8 cellular contexts compared by ENCODE assay signal in genomic region chr7:92609921-92610518, GRCh38. TPM values are rescaled to one million over a fixed set of nuclear protein-coding genes. Genes with fewer than 3 reads are reported as not detected.
DNase-seq lines count a peak whose midpoint lies in the region; ATAC-seq, FAIRE-seq and TF ChIP-seq lines count a peak whose summit lies in the region.

No MANE protein-coding gene starts in this region.

- intact Hi-C loops in left ventricle myocardium superior (cut with micrococcal nuclease): no loop called here

- no peak overlapping the region for H3K4ac ChIP-seq in H1 (replicated peaks; ENCODE audit: insufficient read length, low read depth, low read length)

- H2AFZ ChIP-seq in H1 (ENCODE audit: low read length): no peak overlapping the region

- H2BK5ac ChIP-seq in H1 (ENCODE audit: low read depth, low read length): no peak overlapping the region

- no peak overlapping the region for H3K23ac ChIP-seq in H1 (ENCODE audit: insufficient read length)

- H3K27ac ChIP-seq in cardiac muscle cell: no peak overlapping the region
- H3K27ac ChIP-seq in H1 (ENCODE audit: low read depth, low read length): no peak overlapping the region
- no peak overlapping the region for H3K27ac ChIP-seq in suprapubic skin

- H3K9me3 ChIP-seq in cardiac muscle cell (ENCODE audit: low read depth) (no peaks in the 10 kb centered on the region), H1 (ENCODE audit: insufficient read depth in 2 of 2, low read depth in 1 of 2, low read length in 1 of 2) (no peaks in the 10 kb centered on the region), suprapubic skin (no peaks in the 10 kb centered on the region)

- H3K56ac ChIP-seq in H1 (replicated peaks; ENCODE audit: insufficient read length, low read depth, low read length): no peak overlapping the region

- peaks cover 5% of the 10 kb centered on the region; the same call in 1 of the 2 replicates for H3K23me2 ChIP-seq in H1 (ENCODE audit: low read depth, low read length)

- no peak overlapping the region for H3K4me2 ChIP-seq in H1 (ENCODE audit: insufficient read depth in 1 of 2, low read depth in 2 of 2, low read length in 2 of 2)

- H3K4me3 ChIP-seq in cardiac muscle cell: no peak overlapping the region
- no peak overlapping the region for H3K4me3 ChIP-seq in H1 (ENCODE audit: extremely low read depth in 1 of 4, insufficient read depth in 2 of 4, low read depth in 3 of 4, low read length in 4 of 4)
- no peak overlapping the region for H3K4me3 ChIP-seq in retinal pigment epithelial cell (ENCODE audit: low read length)
- H3K4me3 ChIP-seq in suprapubic skin: no peak overlapping the region

- H4K91ac ChIP-seq in H1 (replicated peaks; ENCODE audit: insufficient read length, low read length): no peak overlapping the region

- FAIRE-seq in H1 (lab: Jason Lieb, UNC): peak; percentile 42

- H4K20me1 ChIP-seq in H1 (replicated peaks in 1 of 2; ENCODE audit: control insufficient read depth in 1 of 2, insufficient read depth in 2 of 2, low read length in 2 of 2): no peaks in the 10 kb centered on the region

- H2BK20ac ChIP-seq in H1 (ENCODE audit: low read length): no peak overlapping the region

- H3K4me1 ChIP-seq in cardiac muscle cell (ENCODE audit: low read depth): no peaks in the 10 kb centered on the region
- H3K4me1 ChIP-seq in H1 (replicated peaks in 1 of 4; ENCODE audit: control insufficient read depth in 3 of 4, insufficient read depth in 4 of 4, low read length in 3 of 4): peaks cover 0 to 4% (median 0%) of the 10 kb centered on the region in 4 experiments; a peak in 2 of 7 replicates
- peaks cover 4% of the 10 kb centered on the region for H3K4me1 ChIP-seq in suprapubic skin

- H3K27me3 ChIP-seq in cardiac muscle cell (no peaks in the 10 kb centered on the region), H1 (replicated peaks in 1 of 4; ENCODE audit: control insufficient read depth in 3 of 4, extremely low read depth in 1 of 4, insufficient read depth in 3 of 4, low read length in 3 of 4) (no peaks in the 10 kb centered on the region), suprapubic skin (no peaks in the 10 kb centered on the region)

- TF ChIP-seq POLR2A in H1 (IDR thresholded peaks at IDR 0.05; ENCODE audit: control extremely low read depth in 1 of 2, low read depth in 2 of 2, low read length in 2 of 2) (no peak), suprapubic skin (IDR thresholded peaks at IDR 0.05) (no peak)

- H3K18ac ChIP-seq in H1 (ENCODE audit: extremely low read depth, low read length): no peak overlapping the region

- TF ChIP-seq CTCF in cardiac muscle cell (IDR thresholded peaks at IDR 0.05; ENCODE audit: low read depth, low read length) (peak; percentile 53), H1 (IDR thresholded peaks at IDR 0.05; ENCODE audit: control extremely low read depth in 1 of 3, insufficient read depth in 1 of 3, low read depth in 1 of 3, low read length in 3 of 3) (peak in 2 of 3 experiments; percentile 11 to 34; a peak in 2 of 4 replicates), retinal pigment epithelial cell (conservative IDR thresholded peaks at IDR 0.05; ENCODE audit: low read depth, low read length) (peak; percentile 44), suprapubic skin (IDR thresholded peaks at IDR 0.05) (no peak)

- no peak overlapping the region for H2BK15ac ChIP-seq in H1 (ENCODE audit: low read length)

- POLR2A ChIA-PET in H1 (lab: Charles Lee; ENCODE audit: partially characterized antibody): interaction anchor here (0.7 to 4.2 kb wide), 3 partner anchors 11 to 20 kb away, joined by 3 to 27 read pairs (median 4); partner anchors contain the start of gene FAM133B

- no peak; a peak in 1 of 4 replicates for TF ChIP-seq RAD21 in H1 (IDR thresholded peaks at IDR 0.05 in 1 of 2, conservative IDR thresholded peaks at IDR 0.05 in 1 of 2; ENCODE audit: low read depth in 2 of 2, low read length in 2 of 2)

- no peak overlapping the region for H3K9ac ChIP-seq in H1 (replicated peaks in 1 of 4; ENCODE audit: extremely low read depth in 1 of 4, low read depth in 3 of 4, low read length in 3 of 4)

- no peak overlapping the region for H2AK5ac ChIP-seq in H1 (ENCODE audit: low read depth, low read length)

- no peaks in the 10 kb centered on the region for H3K79me1 ChIP-seq in H1 (ENCODE audit: low read depth, low read length)

- no peaks in the 10 kb centered on the region for H3K79me2 ChIP-seq in H1 (ENCODE audit: control insufficient read depth in 1 of 2, insufficient read depth in 2 of 2, low read length in 2 of 2)

- no peak for ATAC-seq in left ventricle myocardium superior
- ATAC-seq in HG03571 (IDR thresholded peaks at IDR 0.05; ENCODE audit: unreplicated experiment): no peak

- 49% methylated on average over 5 of the region's 5 CpGs; no CpG with 5 or more reads in 1 of the 2 experiments for WGBS in H1 (ENCODE audit: extremely low coverage in 1 of 2, insufficient coverage in 1 of 2, insufficient read length in 1 of 2, insufficient replicate concordance in 2 of 2, low coverage in 1 of 2, low lambda C conversion rate in 2 of 2, missing lambda C conversion rate in 1 of 2), 2 experiments
- 37% methylated on average over 5 of the region's 5 CpGs for WGBS in suprapubic skin

- CTCF ChIA-PET in H1 (lab: Charles Lee; ENCODE audit: partially characterized antibody): interaction anchor here (0.6 to 10.4 kb wide), 20 partner anchors 9 to 569 kb away, joined by 3 to 84 read pairs (median 4); partner anchors contain the start of genes FAM133B, PEX1 and RBM48

- TF ChIP-seq EP300 in H1 (IDR thresholded peaks at IDR 0.05; ENCODE audit: borderline replicate concordance in 1 of 2, low read depth in 2 of 2, low read length in 2 of 2) (no peak), suprapubic skin (IDR thresholded peaks at IDR 0.05) (no peak)

- H2BK12ac ChIP-seq in H1 (ENCODE audit: low read depth, low read length): no peak overlapping the region

- H4K5ac ChIP-seq in H1 (ENCODE audit: insufficient read length, low read depth, low read length): no peak overlapping the region

- no peak overlapping the region for H2BK120ac ChIP-seq in H1 (replicated peaks; ENCODE audit: low read depth, low read length)

- no peak overlapping the region for H3K14ac ChIP-seq in H1 (ENCODE audit: insufficient read length)

- H3K36me3 ChIP-seq in cardiac muscle cell (peaks cover 14% of the 10 kb centered on the region), H1 (ENCODE audit: control insufficient read depth in 2 of 4, insufficient read depth in 4 of 4, low read length in 3 of 4) (no peaks in the 10 kb centered on the region; a peak in 1 of 8 replicates), suprapubic skin (peaks cover 9% of the 10 kb centered on the region)

- DNase-seq in cardiac muscle cell (ENCODE audit: low read depth in 1 of 2, low spot score in 1 of 2) (peak in 1 of 2 donors; percentile 46), left ventricle myocardium superior (no peak), NCI-H748 treated with DMSO at 0.1 percent for 48 hours (lab: John Stamatoyannopoulos, UW) (peak; percentile 29), H1 (ENCODE audit: low read depth in 1 of 2, low spot score in 2 of 2) (no peak), retinal pigment epithelial cell (ENCODE audit: low read depth) (no peak), 8988T (no peak), suprapubic skin (ENCODE audit: low spot score in 2 of 2) (no peak)

- H4K8ac ChIP-seq in H1 (ENCODE audit: extremely low read depth, insufficient read depth, low read length): no peak overlapping the region

TF ChIP-seq in H1, 55 proteins besides CTCF, POLR2A, EP300 and RAD21:
- TF ChIP-seq CTBP2 (IDR thresholded peaks at IDR 0.05; ENCODE audit: borderline replicate concordance, insufficient read depth, insufficient read length, low read length): no peak
- no peak for TF ChIP-seq JUN (IDR thresholded peaks at IDR 0.05; ENCODE audit: low read depth, low read length)
- TF ChIP-seq GABPA (IDR thresholded peaks at IDR 0.05; ENCODE audit: borderline replicate concordance, insufficient read depth, low read length): no peak

RNA-seq across cellular contexts. Expression of gene FAM133B, which starts 19.8 kb away (rescaled TPM):
- 6.9 and 15.7 TPM in 2 replicates for total RNA-seq in cardiac muscle cell
- polyA plus RNA-seq in cardiac muscle cell: 27.6 and 29.8 TPM in 2 replicates
- 14.8 TPM for total RNA-seq in left ventricle myocardium superior
- 38.0 and 39.0 TPM in 2 replicates for total RNA-seq in H1 (2021; fragmentation: NEBNext Ultra II Directional; extraction: Animal tissue kit (Norgen Biotek cat#: 25700))
- polyA plus RNA-seq in H1 (2011; rRNA removed): 9.0 and 21.7 TPM in 2 replicates
- 21.6 TPM for polyA plus RNA-seq in H1 (2011; cell fraction: cytosol; rRNA removed)
- polyA plus RNA-seq in H1 (2011; cell fraction: nucleus; rRNA removed): 19.3 TPM
- 20.5 to 36.1 TPM (median 21.9 TPM) in 4 replicates for polyA plus RNA-seq in H1 (2012, experiment 1 of 2)
- polyA plus RNA-seq in H1 (2012, experiment 2 of 2): 5.1 TPM
- polyA plus RNA-seq in H1 (2013, experiment 1 of 2): 94.1 TPM
- polyA plus RNA-seq in H1 (2013, experiment 2 of 2): 93.3 TPM
- 11.2 and 43.1 TPM in 2 replicates for polyA minus RNA-seq in H1 (2011; rRNA and poly(A)+ RNA removed)
- 14.6 TPM for polyA minus RNA-seq in H1 (2011; cell fraction: cytosol; rRNA and poly(A)+ RNA removed)
- 25.2 TPM for polyA minus RNA-seq in H1 (2011; cell fraction: nucleus; rRNA and poly(A)+ RNA removed)
- 10 to 100 TPM; 13.6 to 34.5 (median 19.5) TPM for total RNA-seq in suprapubic skin

Comparison
In these comparisons a context has a peak if more than half of its experiments do, and no peak if none do; other contexts are left out.
1. CTCF ChIP-seq: peak in cardiac muscle cell (single experiment), H1 (2 of 3) and retinal pigment epithelial cell (single experiment); none in suprapubic skin (0 of 2).